29 cellular contexts compared by ENCODE assay signal in the genomic region with DNA sequence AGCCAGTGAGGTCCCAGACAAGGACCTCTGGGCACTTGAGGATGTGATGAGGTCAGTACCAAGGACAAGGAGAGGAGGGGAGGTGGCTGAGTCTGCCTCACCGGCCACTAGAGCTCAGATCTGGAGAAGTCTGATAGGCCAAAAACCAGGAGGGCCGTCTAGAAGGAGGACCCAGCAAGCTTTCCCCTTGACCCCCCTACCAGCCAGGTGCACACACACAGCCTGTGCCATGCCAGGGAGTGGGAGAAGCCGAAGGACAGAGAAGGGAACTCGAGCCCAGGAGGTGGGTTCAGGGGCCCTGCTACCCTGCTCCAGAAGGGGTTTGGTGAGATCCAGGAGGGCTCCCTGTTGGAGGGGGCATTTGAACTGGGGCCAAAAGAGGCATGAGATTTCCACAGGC.
"Had no signal": no experiment of that assay in that cellular context is flagged by ENCODE, and none has a peak within 500 bp of the region (broad histone marks: within the 10 kb centered on the region; RNA-seq: fewer than 3 reads in every experiment).

No MANE protein-coding gene starts in this region.

- H3K4me3 ChIP-seq: left lung, lower lobe of right lung, neural progenitor cell, ovary, prostate gland, skin epidermis, testis, thyroid gland, transverse colon, upper lobe of left lung, vagina had no signal

- H3K9me3 ChIP-seq: left lung, lower lobe of right lung, ovary, prostate gland, testis, thyroid gland, transverse colon, upper lobe of left lung, vagina had no signal

- H2AFZ ChIP-seq: neural progenitor cell had no signal

- H3K27ac ChIP-seq: left lung, lower lobe of right lung, neural progenitor cell, ovary, prostate gland, skin epidermis, testis, thyroid gland, transverse colon, upper lobe of left lung, vagina had no signal

- DNase-seq: hippocampal formation; left colon; lower lobe of right lung; mammary epithelial cell; mesenchymal stem cell; naive B cell; natural killer cell; nephron progenitor cell; ovary; retina; stimulated activated CD4-positive, alpha-beta T cell treated with anti-CD3 and anti-CD28 coated beads, Interleukin-1b, Interleukin-23, amount 100 ng/mL, for 48 hours; stimulated activated CD4-positive, alpha-beta T cell treated with anti-CD3 and anti-CD28 coated beads, Interleukin-2, amount 100 ng/mL, for 48 hours; stimulated activated CD4-positive, alpha-beta T cell treated with anti-CD3 and anti-CD28 coated beads, Interleukin-4, amount 100 ng/mL, for 4 hours; stimulated activated CD8-positive, alpha-beta memory T cell treated with anti-CD3 and anti-CD28 coated beads, Interleukin-4, amount 100 ng/mL, for 48 hours; stimulated activated naive CD4-positive, alpha-beta T cell treated with Interleukin-2 at 50 U/mL for 16 hours; stimulated activated naive CD8-positive, alpha-beta T cell treated with anti-CD3 and anti-CD28 coated beads, Interleukin-15, amount 100 ng/mL, for 72 hours; testis; thyroid gland; transverse colon; upper lobe of left lung had no signal

- H3K36me3 ChIP-seq: left lung, lower lobe of right lung, neural progenitor cell, ovary, prostate gland, thyroid gland, transverse colon, upper lobe of left lung, vagina had no signal

- H3K4me1 ChIP-seq: lower lobe of right lung, prostate gland, thyroid gland, transverse colon, upper lobe of left lung, vagina had no signal

- ATAC-seq: left colon; left lung; lower lobe of right lung; natural killer cell; right cardiac atrium; sciatic nerve; stimulated activated memory B cell treated with anti-CD40 and anti-IgM and Interleukin-4, amounts not matched to agents 10 μg/mL and 1 μg/mL and 100 μg/mL, for 72 hours; stimulated activated naive CD8-positive, alpha-beta T cell treated with anti-CD3 and anti-CD28 coated beads, Interleukin-15, amount 100 ng/mL, for 72 hours had no signal

- FAIRE-seq: keratinocyte had no signal

- H3K27me3 ChIP-seq: neural progenitor cell, ovary, testis, thyroid gland, transverse colon, upper lobe of left lung, vagina had no signal

- H3K4me2 ChIP-seq: neural progenitor cell had no signal

- H3K9ac ChIP-seq: neural progenitor cell had no signal
